1 cellular context compared by ENCODE assay signal in the genomic region with DNA sequence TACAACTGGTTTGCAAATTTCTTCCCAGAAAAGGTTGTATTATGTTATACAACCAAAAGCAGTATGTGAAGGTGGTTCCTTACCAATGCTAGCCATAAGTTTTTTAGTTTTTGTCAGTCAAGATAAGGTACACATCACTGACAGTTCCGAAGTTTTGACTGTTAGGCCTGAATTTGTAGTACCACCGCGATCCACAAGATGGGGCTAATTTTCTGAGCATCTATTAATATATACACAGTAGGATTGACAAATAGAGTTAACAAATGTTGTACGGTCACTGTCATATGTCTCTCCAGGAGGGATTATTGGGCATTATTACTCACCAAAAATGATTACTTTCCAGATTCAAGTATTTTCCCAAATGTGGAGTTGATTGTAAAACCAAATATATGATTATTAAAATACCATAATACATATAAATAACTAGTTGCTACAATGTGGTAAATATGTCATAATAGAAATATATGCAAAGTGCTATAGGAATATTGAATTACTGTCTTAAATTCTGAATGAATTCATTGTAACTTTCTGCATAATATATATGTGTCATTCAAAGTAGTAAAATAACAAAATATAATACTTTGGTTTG.
TF ChIP-seq lines count a peak whose summit lies in the region.

No MANE protein-coding gene starts in this region.

TF ChIP-seq in HCT116, 20 proteins besides CTCF, POLR2A, EP300 and RAD21 (continued from another document):
- TF ChIP-seq, protein P1, sequence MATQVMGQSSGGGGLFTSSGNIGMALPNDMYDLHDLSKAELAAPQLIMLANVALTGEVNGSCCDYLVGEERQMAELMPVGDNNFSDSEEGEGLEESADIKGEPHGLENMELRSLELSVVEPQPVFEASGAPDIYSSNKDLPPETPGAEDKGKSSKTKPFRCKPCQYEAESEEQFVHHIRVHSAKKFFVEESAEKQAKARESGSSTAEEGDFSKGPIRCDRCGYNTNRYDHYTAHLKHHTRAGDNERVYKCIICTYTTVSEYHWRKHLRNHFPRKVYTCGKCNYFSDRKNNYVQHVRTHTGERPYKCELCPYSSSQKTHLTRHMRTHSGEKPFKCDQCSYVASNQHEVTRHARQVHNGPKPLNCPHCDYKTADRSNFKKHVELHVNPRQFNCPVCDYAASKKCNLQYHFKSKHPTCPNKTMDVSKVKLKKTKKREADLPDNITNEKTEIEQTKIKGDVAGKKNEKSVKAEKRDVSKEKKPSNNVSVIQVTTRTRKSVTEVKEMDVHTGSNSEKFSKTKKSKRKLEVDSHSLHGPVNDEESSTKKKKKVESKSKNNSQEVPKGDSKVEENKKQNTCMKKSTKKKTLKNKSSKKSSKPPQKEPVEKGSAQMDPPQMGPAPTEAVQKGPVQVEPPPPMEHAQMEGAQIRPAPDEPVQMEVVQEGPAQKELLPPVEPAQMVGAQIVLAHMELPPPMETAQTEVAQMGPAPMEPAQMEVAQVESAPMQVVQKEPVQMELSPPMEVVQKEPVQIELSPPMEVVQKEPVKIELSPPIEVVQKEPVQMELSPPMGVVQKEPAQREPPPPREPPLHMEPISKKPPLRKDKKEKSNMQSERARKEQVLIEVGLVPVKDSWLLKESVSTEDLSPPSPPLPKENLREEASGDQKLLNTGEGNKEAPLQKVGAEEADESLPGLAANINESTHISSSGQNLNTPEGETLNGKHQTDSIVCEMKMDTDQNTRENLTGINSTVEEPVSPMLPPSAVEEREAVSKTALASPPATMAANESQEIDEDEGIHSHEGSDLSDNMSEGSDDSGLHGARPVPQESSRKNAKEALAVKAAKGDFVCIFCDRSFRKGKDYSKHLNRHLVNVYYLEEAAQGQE (IDR thresholded peaks at IDR 0.05; ENCODE audit: low read depth): no peak
